In the genomic region with DNA sequence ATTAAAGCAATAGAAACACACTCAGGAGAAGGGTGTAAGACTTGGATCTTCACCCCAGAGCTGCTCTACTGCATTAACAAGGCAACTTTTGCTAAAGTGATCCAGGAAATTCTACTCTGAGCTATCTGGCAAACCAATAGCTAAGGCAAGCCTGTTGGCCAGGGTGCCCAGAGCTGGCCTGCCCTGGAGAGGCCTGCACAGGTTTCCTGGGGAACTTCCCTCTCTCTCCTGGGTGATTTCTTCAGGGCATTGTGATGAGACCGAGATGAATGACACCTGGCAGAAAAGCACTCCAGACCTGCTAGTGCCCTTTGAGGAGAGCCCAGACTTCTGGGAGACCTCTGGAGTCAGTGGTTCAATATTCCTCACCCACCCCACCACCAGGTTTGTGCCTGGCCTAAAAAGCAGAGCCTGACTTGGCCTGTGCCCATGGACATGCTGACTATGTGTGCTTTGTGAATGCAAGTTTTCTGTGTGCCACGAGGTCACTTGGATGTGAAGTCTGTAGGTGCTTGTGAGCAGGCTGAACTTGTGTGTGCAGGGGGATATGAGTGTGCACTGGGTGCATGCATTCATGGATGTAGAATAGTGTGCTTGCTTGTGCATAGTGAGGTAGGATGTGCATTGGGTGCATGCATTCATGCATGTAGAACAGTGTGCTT, we compare ENCODE assay signal across 17 cellular contexts. TPM values are rescaled to one million over a fixed set of nuclear protein-coding genes. Genes with fewer than 3 reads are reported as not detected.
A peak's percentile ranks its signal among the peaks of the same experiment; 100 is the strongest.
DNase-seq lines count a peak whose midpoint lies in the region; ATAC-seq, FAIRE-seq and TF ChIP-seq lines count a peak whose summit lies in the region.
"Had no signal": no experiment of that assay in that cellular context is flagged by ENCODE, and none has a peak within 500 bp of the region (broad histone marks: within the 10 kb centered on the region; RNA-seq: fewer than 3 reads in every experiment).

No MANE protein-coding gene starts in this region.

- no peaks in the 10 kb centered on the region for H3K79me1 ChIP-seq in H1 (ENCODE audit: low read depth, low read length)

- no peak for DNase-seq in cardiac muscle cell (ENCODE audit: low read depth in 1 of 2, low spot score in 1 of 2)
- no peak for DNase-seq in heart right ventricle
- DNase-seq in H1 (ENCODE audit: low read depth in 1 of 2, low spot score in 2 of 2) = no peak
- DNase-seq in stimulated activated effector memory CD8-positive, alpha-beta T cell treated with anti-CD3 and anti-CD28 coated beads, Interleukin-12 subunit alpha, Interleukin-12 subunit beta, amount 100 ng/mL, for 72 hours (ENCODE audit: low spot score in 2 of 2) = no peak
- no peak for DNase-seq in GOT3 (lab: John Stamatoyannopoulos, UW)
- no peak for DNase-seq in NCI-H2171 treated with DMSO at 0.1 percent for 48 hours (lab: John Stamatoyannopoulos, UW)
- no peak for DNase-seq in NK-92 (lab: John Stamatoyannopoulos, UW; ENCODE audit: unreplicated experiment)
- DNase-seq: DMS79 treated with DMSO at 0.1 percent for 48 hours, NCI-H1048, NCI-H146, NCI-H2081, SHP77 had no signal

- H3K4me1 Mint-ChIP-seq in nephron = peaks cover 66% of the 10 kb centered on the region
- peaks cover 16% of the 10 kb centered on the region for H3K4me1 Mint-ChIP-seq in stimulated activated effector memory CD8-positive, alpha-beta T cell treated with anti-CD3 and anti-CD28 coated beads, Interleukin-12 subunit alpha, Interleukin-12 subunit beta, amount 100 ng/mL, for 72 hours

- FAIRE-seq in H1 (lab: Jason Lieb, UNC) = no peak
- FAIRE-seq: RCC 7860 had no signal

- no peak overlapping the region for H3K56ac ChIP-seq in H1 (replicated peaks; ENCODE audit: insufficient read length, low read depth, low read length)

- H3K36me3 ChIP-seq in cardiac muscle cell = no peaks in the 10 kb centered on the region
- H3K36me3 ChIP-seq in heart right ventricle = no peaks in the 10 kb centered on the region
- H3K36me3 ChIP-seq in H1 (ENCODE audit: control insufficient read depth in 2 of 4, insufficient read depth in 4 of 4, low read length in 3 of 4) = no peaks in the 10 kb centered on the region

- H3K9me3 ChIP-seq in cardiac muscle cell (ENCODE audit: low read depth) (no peaks in the 10 kb centered on the region), heart right ventricle (no peaks in the 10 kb centered on the region), H1 (ENCODE audit: insufficient read depth in 2 of 2, low read depth in 1 of 2, low read length in 1 of 2) (no peaks in the 10 kb centered on the region)

- no peaks in the 10 kb centered on the region for H3K36me3 Mint-ChIP-seq in nephron (ENCODE audit: low read depth)
- no peaks in the 10 kb centered on the region for H3K36me3 Mint-ChIP-seq in stimulated activated effector memory CD8-positive, alpha-beta T cell treated with anti-CD3 and anti-CD28 coated beads, Interleukin-12 subunit alpha, Interleukin-12 subunit beta, amount 100 ng/mL, for 72 hours

- POLR2A ChIA-PET in H1 (lab: Charles Lee; ENCODE audit: partially characterized antibody) = no interaction called here

- 52 to 64% methylated on average over 2 of the region's 2 CpGs for WGBS in heart right ventricle, 2 donors
- WGBS in H1 (ENCODE audit: extremely low coverage in 1 of 2, insufficient coverage in 1 of 2, insufficient read length in 1 of 2, insufficient replicate concordance in 2 of 2, low coverage in 1 of 2, low lambda C conversion rate in 2 of 2, missing lambda C conversion rate in 1 of 2), 2 experiments = 80% methylated on average over 2 of the region's 2 CpGs; no CpG with 5 or more reads in 1 of the 2 experiments

- peak overlapping the region; percentile 39 for H4K91ac ChIP-seq in H1 (replicated peaks; ENCODE audit: insufficient read length, low read length)

- H3K79me2 ChIP-seq in H1 (ENCODE audit: control insufficient read depth in 1 of 2, insufficient read depth in 2 of 2, low read length in 2 of 2) = no peaks in the 10 kb centered on the region

- H3K4me3 ChIP-seq in cardiac muscle cell (no peak overlapping the region), heart right ventricle (no peak overlapping the region), H1 (ENCODE audit: extremely low read depth in 1 of 4, insufficient read depth in 2 of 4, low read depth in 3 of 4, low read length in 4 of 4) (no peak overlapping the region)

- no peak for TF ChIP-seq POLR2A in H1 (IDR thresholded peaks at IDR 0.05; ENCODE audit: control extremely low read depth in 1 of 2, low read depth in 2 of 2, low read length in 2 of 2)

- no peaks in the 10 kb centered on the region for H4K20me1 ChIP-seq in H1 (replicated peaks in 1 of 2; ENCODE audit: control insufficient read depth in 1 of 2, insufficient read depth in 2 of 2, low read length in 2 of 2)

- no peak overlapping the region for H2BK15ac ChIP-seq in H1 (ENCODE audit: low read length)

- no peak overlapping the region for H2BK20ac ChIP-seq in H1 (ENCODE audit: low read length)

- H3K23me2 ChIP-seq in H1 (ENCODE audit: low read depth, low read length) = no peaks in the 10 kb centered on the region

- peaks cover 48% of the 10 kb centered on the region for H3K4me1 ChIP-seq in cardiac muscle cell (ENCODE audit: low read depth)
- H3K4me1 ChIP-seq in heart right ventricle = peaks cover 7 to 63% (median 21%) of the 10 kb centered on the region in 9 donors
- peaks cover 0 to 4% (median 1%) of the 10 kb centered on the region in 4 experiments; a peak in 4 of 7 replicates for H3K4me1 ChIP-seq in H1 (replicated peaks in 1 of 4; ENCODE audit: control insufficient read depth in 3 of 4, insufficient read depth in 4 of 4, low read length in 3 of 4)

- H3K4me2 ChIP-seq in H1 (ENCODE audit: insufficient read depth in 1 of 2, low read depth in 2 of 2, low read length in 2 of 2) = no peak overlapping the region

- no peak for TF ChIP-seq RAD21 in H1 (IDR thresholded peaks at IDR 0.05 in 1 of 2, conservative IDR thresholded peaks at IDR 0.05 in 1 of 2; ENCODE audit: low read depth in 2 of 2, low read length in 2 of 2)

- TF ChIP-seq CTCF in cardiac muscle cell (IDR thresholded peaks at IDR 0.05; ENCODE audit: low read depth, low read length) (no peak), heart right ventricle (IDR thresholded peaks at IDR 0.05) (no peak), H1 (IDR thresholded peaks at IDR 0.05; ENCODE audit: control extremely low read depth in 1 of 3, insufficient read depth in 1 of 3, low read depth in 1 of 3, low read length in 3 of 3) (no peak), nephron (IDR thresholded peaks at IDR 0.05; ENCODE audit: unreplicated experiment in 3 of 3) (no peak)

- no peak overlapping the region for H4K8ac ChIP-seq in H1 (ENCODE audit: extremely low read depth, insufficient read depth, low read length)

- H3K27me3 Mint-ChIP-seq in nephron (ENCODE audit: low read depth) = peaks cover 14% of the 10 kb centered on the region

- intact Hi-C loops in heart right ventricle (cut with DNase I) = loop anchor here in 1 of 10 donors (5.0 kb wide), 1 partner anchor 39 kb away; no protein-coding TSS in a partner anchor

- no peak overlapping the region for H3K4me3 Mint-ChIP-seq in nephron
- no peak overlapping the region for H3K4me3 Mint-ChIP-seq in stimulated activated effector memory CD8-positive, alpha-beta T cell treated with anti-CD3 and anti-CD28 coated beads, Interleukin-12 subunit alpha, Interleukin-12 subunit beta, amount 100 ng/mL, for 72 hours

- CTCF ChIA-PET in H1 (lab: Charles Lee; ENCODE audit: partially characterized antibody) = interaction anchor here (1.2 to 33.7 kb wide), 9 partner anchors 10 to 400 kb away, joined by 3 to 942 read pairs (median 4); no protein-coding TSS in a partner anchor

- no peak overlapping the region for H2BK120ac ChIP-seq in H1 (replicated peaks; ENCODE audit: low read depth, low read length)

- no peak overlapping the region for H2BK5ac ChIP-seq in H1 (ENCODE audit: low read depth, low read length)

- H3K27ac Mint-ChIP-seq in nephron = peak overlapping the region; percentile 70 to 84 (median 80)
- no peak overlapping the region for H3K27ac Mint-ChIP-seq in stimulated activated effector memory CD8-positive, alpha-beta T cell treated with anti-CD3 and anti-CD28 coated beads, Interleukin-12 subunit alpha, Interleukin-12 subunit beta, amount 100 ng/mL, for 72 hours

- no peaks in the 10 kb centered on the region for H3K9me3 Mint-ChIP-seq in nephron
- H3K9me3 Mint-ChIP-seq in stimulated activated effector memory CD8-positive, alpha-beta T cell treated with anti-CD3 and anti-CD28 coated beads, Interleukin-12 subunit alpha, Interleukin-12 subunit beta, amount 100 ng/mL, for 72 hours = no peaks in the 10 kb centered on the region

- 0 out of 2 replicates have a peak overlapping the region, but pooled peaks have one; percentile 3 for H2AK5ac ChIP-seq in H1 (ENCODE audit: low read depth, low read length)

- H2AFZ ChIP-seq in H1 (ENCODE audit: low read length) = no peak overlapping the region

- H3K9ac ChIP-seq in H1 (replicated peaks in 1 of 4; ENCODE audit: extremely low read depth in 1 of 4, low read depth in 3 of 4, low read length in 3 of 4) = no peak overlapping the region

- no peak overlapping the region for H4K5ac ChIP-seq in H1 (ENCODE audit: insufficient read length, low read depth, low read length)

- no peaks in the 10 kb centered on the region for H3K27me3 ChIP-seq in cardiac muscle cell
- peaks cover 0 to 14% (median 5%) of the 10 kb centered on the region in 7 donors for H3K27me3 ChIP-seq in heart right ventricle
- no peaks in the 10 kb centered on the region for H3K27me3 ChIP-seq in H1 (replicated peaks in 1 of 4; ENCODE audit: control insufficient read depth in 3 of 4, extremely low read depth in 1 of 4, insufficient read depth in 3 of 4, low read length in 3 of 4)

- H3K27ac ChIP-seq in cardiac muscle cell (peak overlapping the region; percentile 82), heart right ventricle (peak overlapping the region in 5 of 10 donors; percentile 8 to 60 (median 44)), H1 (ENCODE audit: low read depth, low read length) (no peak overlapping the region)

- H2BK12ac ChIP-seq in H1 (ENCODE audit: low read depth, low read length) = no peak overlapping the region

- H3K23ac ChIP-seq in H1 (ENCODE audit: insufficient read length) = no peak overlapping the region

- no peak overlapping the region for H3K18ac ChIP-seq in H1 (ENCODE audit: extremely low read depth, low read length)

- TF ChIP-seq EP300 in H1 (IDR thresholded peaks at IDR 0.05; ENCODE audit: borderline replicate concordance in 1 of 2, low read depth in 2 of 2, low read length in 2 of 2) = no peak

- no peak overlapping the region for H3K4ac ChIP-seq in H1 (replicated peaks; ENCODE audit: insufficient read length, low read depth, low read length)

- no peak overlapping the region for H3K14ac ChIP-seq in H1 (ENCODE audit: insufficient read length)

- ATAC-seq in heart right ventricle = no peak
- peak; percentile 15 for ATAC-seq in stimulated activated effector memory CD8-positive, alpha-beta T cell treated with anti-CD3 and anti-CD28 coated beads, Interleukin-12 subunit alpha, Interleukin-12 subunit beta, amount 100 ng/mL, for 72 hours
- ATAC-seq: HCT116 had no signal

RNA-seq across cellular contexts. Expression of a gene that starts 4.4 kb away (rescaled TPM):
- 9.8 and 16.0 TPM in 2 replicates for total RNA-seq in cardiac muscle cell
- 7.2 and 13.6 TPM in 2 replicates for polyA plus RNA-seq in cardiac muscle cell
- 10 to 100 TPM in 7 of 10 donors, 1 to 10 TPM in 3; 7.5 to 39.3 (median 13.9) TPM for total RNA-seq in heart right ventricle
- polyA plus RNA-seq in heart right ventricle = 1 to 10 TPM; 2.0 to 7.2 TPM
- 0.13 TPM in 1 of 2 replicates, not detected in the other for total RNA-seq in H1 (2021; fragmentation: NEBNext Ultra II Directional; extraction: Animal tissue kit (Norgen Biotek cat#: 25700))
- polyA plus RNA-seq in H1 (2011; rRNA removed) = 0.66 and 0.80 TPM in 2 replicates
- polyA plus RNA-seq in H1 (2011; cell fraction: cytosol; rRNA removed) = 0.25 TPM
- 0.29 TPM for polyA plus RNA-seq in H1 (2011; cell fraction: nucleus; rRNA removed)
- polyA plus RNA-seq in H1 (2012, experiment 1 of 2) = 0.50 to 2.0 TPM (median 1.0 TPM) in 4 replicates
- polyA plus RNA-seq in H1 (2012, experiment 2 of 2) = 2.3 TPM
- 0.26 TPM for polyA plus RNA-seq in H1 (2013, experiment 1 of 2)
- 0.29 TPM for polyA plus RNA-seq in H1 (2013, experiment 2 of 2)
- 0.50 and 1.1 TPM in 2 replicates for polyA minus RNA-seq in H1 (2011; rRNA and poly(A)+ RNA removed)
- 0.37 TPM for polyA minus RNA-seq in H1 (2011; cell fraction: cytosol; rRNA and poly(A)+ RNA removed)
- polyA minus RNA-seq in H1 (2011; cell fraction: nucleus; rRNA and poly(A)+ RNA removed) = not detected
- total RNA-seq: G401, MCF 10A had no signal

RNA-seq across cellular contexts. Expression of a gene that starts 59.7 kb away (rescaled TPM):
- 0.11 and 0.21 TPM in 2 replicates for total RNA-seq in cardiac muscle cell
- polyA plus RNA-seq in cardiac muscle cell = 0.12 TPM in 1 of 2 replicates, not detected in the other
- under 1 TPM in 9 of 10 donors, not detected in 1; 0.05 to 0.53 (median 0.29) TPM for total RNA-seq in heart right ventricle
- polyA plus RNA-seq in heart right ventricle = under 1 TPM; 0.04 to 0.07 TPM
- total RNA-seq in H1 (2021; fragmentation: NEBNext Ultra II Directional; extraction: Animal tissue kit (Norgen Biotek cat#: 25700)) = 1.1 and 1.4 TPM in 2 replicates
- 0.62 and 0.64 TPM in 2 replicates for polyA plus RNA-seq in H1 (2011; rRNA removed)
- polyA plus RNA-seq in H1 (2011; cell fraction: cytosol; rRNA removed) = 0.56 TPM
- polyA plus RNA-seq in H1 (2011; cell fraction: nucleus; rRNA removed) = 0.81 TPM
- 0.89 to 1.2 TPM (median 0.97 TPM) in 4 replicates for polyA plus RNA-seq in H1 (2012, experiment 1 of 2)
- 0.49 TPM for polyA plus RNA-seq in H1 (2012, experiment 2 of 2)
- 0.53 TPM for polyA plus RNA-seq in H1 (2013, experiment 1 of 2)
- 0.50 TPM for polyA plus RNA-seq in H1 (2013, experiment 2 of 2)
- 0.68 and 0.79 TPM in 2 replicates for polyA minus RNA-seq in H1 (2011; rRNA and poly(A)+ RNA removed)
- 0.81 TPM for polyA minus RNA-seq in H1 (2011; cell fraction: cytosol; rRNA and poly(A)+ RNA removed)
- polyA minus RNA-seq in H1 (2011; cell fraction: nucleus; rRNA and poly(A)+ RNA removed) = 1.2 TPM
- total RNA-seq: G401, MCF 10A had no signal
